In genomic region chr3:38840987-38841386, GRCh38 we compare ENCODE assay signal across 1 cellular context.
TF ChIP-seq lines count a peak whose summit lies in the region.

No MANE protein-coding gene starts in this region.

TF ChIP-seq in WTC11, 78 proteins besides CTCF, POLR2A, EP300 and RAD21 (continued from another document):
- TF ChIP-seq, protein P1, sequence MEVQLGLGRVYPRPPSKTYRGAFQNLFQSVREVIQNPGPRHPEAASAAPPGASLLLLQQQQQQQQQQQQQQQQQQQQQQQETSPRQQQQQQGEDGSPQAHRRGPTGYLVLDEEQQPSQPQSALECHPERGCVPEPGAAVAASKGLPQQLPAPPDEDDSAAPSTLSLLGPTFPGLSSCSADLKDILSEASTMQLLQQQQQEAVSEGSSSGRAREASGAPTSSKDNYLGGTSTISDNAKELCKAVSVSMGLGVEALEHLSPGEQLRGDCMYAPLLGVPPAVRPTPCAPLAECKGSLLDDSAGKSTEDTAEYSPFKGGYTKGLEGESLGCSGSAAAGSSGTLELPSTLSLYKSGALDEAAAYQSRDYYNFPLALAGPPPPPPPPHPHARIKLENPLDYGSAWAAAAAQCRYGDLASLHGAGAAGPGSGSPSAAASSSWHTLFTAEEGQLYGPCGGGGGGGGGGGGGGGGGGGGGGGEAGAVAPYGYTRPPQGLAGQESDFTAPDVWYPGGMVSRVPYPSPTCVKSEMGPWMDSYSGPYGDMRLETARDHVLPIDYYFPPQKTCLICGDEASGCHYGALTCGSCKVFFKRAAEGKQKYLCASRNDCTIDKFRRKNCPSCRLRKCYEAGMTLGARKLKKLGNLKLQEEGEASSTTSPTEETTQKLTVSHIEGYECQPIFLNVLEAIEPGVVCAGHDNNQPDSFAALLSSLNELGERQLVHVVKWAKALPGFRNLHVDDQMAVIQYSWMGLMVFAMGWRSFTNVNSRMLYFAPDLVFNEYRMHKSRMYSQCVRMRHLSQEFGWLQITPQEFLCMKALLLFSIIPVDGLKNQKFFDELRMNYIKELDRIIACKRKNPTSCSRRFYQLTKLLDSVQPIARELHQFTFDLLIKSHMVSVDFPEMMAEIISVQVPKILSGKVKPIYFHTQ (CRISPR knock-in tag; IDR thresholded peaks at IDR 0.05), result no peak
- no peak for TF ChIP-seq PRRX2 (CRISPR knock-in tag; IDR thresholded peaks at IDR 0.05)
- no peak for TF ChIP-seq SOX15 (CRISPR knock-in tag; IDR thresholded peaks at IDR 0.05)
- TF ChIP-seq CREM (CRISPR knock-in tag; IDR thresholded peaks at IDR 0.05), result no peak
- TF ChIP-seq ATF1 (CRISPR knock-in tag; IDR thresholded peaks at IDR 0.05), result no peak
- TF ChIP-seq ZNF396 (CRISPR knock-in tag; IDR thresholded peaks at IDR 0.05; ENCODE audit: borderline replicate concordance), result no peak
- TF ChIP-seq NR2C2 (CRISPR knock-in tag; IDR thresholded peaks at IDR 0.05), result no peak
- no peak for TF ChIP-seq TEAD1 (CRISPR knock-in tag; IDR thresholded peaks at IDR 0.05)
TF ChIP-seq in WTC11: peak in this region for 0.
